Comparison of ENCODE assay signal across 10 cellular contexts in genomic region chr1:25744636-25745425, GRCh38. TPM values are rescaled to one million over a fixed set of nuclear protein-coding genes. Genes with fewer than 3 reads are reported as not detected.
DNase-seq lines count a peak whose midpoint lies in the region; ATAC-seq and TF ChIP-seq lines count a peak whose summit lies in the region.
"Had no signal": no experiment of that assay in that cellular context is flagged by ENCODE, and none has a peak within 500 bp of the region (broad histone marks: within the 10 kb centered on the region; RNA-seq: fewer than 3 reads in every experiment).

No MANE protein-coding gene starts in this region.

- H3K36me3 ChIP-seq in ascending aorta = no peaks in the 10 kb centered on the region
- peaks cover 0 to 3% of the 10 kb centered on the region in 2 donors for H3K36me3 ChIP-seq in lung (ENCODE audit: control insufficient read depth in 2 of 2, insufficient read depth in 2 of 2, low read length in 2 of 2)
- H3K36me3 ChIP-seq in suprapubic skin = no peaks in the 10 kb centered on the region

- H3K9me3 ChIP-seq in ascending aorta (no peaks in the 10 kb centered on the region), lung (ENCODE audit: control insufficient read depth in 2 of 2, insufficient read depth in 1 of 2, low read length in 1 of 2) (no peaks in the 10 kb centered on the region), suprapubic skin (no peaks in the 10 kb centered on the region)

- WGBS in lung, 2 donors = 85 to 97% methylated on average over 8 of the region's 8 CpGs
- 86% methylated on average over 7 of the region's 8 CpGs for WGBS in suprapubic skin

- H3K4me3 ChIP-seq in ascending aorta (no peak overlapping the region), lung (no peak overlapping the region), suprapubic skin (no peak overlapping the region)
- H3K4me3 ChIP-seq: hepatocyte had no signal

- H3K27ac ChIP-seq in ascending aorta = peak overlapping the region; percentile 85 to 93
- H3K27ac ChIP-seq in lung (ENCODE audit: low read depth in 1 of 2, low read length in 1 of 2) = peak overlapping the region; percentile 76 to 93
- H3K27ac ChIP-seq in suprapubic skin = peak overlapping the region; percentile 81
- H3K27ac ChIP-seq: 22Rv1, hepatocyte had no signal

- TF ChIP-seq POLR2A in suprapubic skin (IDR thresholded peaks at IDR 0.05) = no peak

- TF ChIP-seq CTCF in ascending aorta (IDR thresholded peaks at IDR 0.05) (no peak), lung (IDR thresholded peaks at IDR 0.05; ENCODE audit: control extremely low read depth, extremely low read depth) (no peak), suprapubic skin (IDR thresholded peaks at IDR 0.05) (no peak)

- DNase-seq in DMS79 treated with DMSO at 0.1 percent for 48 hours (lab: John Stamatoyannopoulos, UW) = peak; percentile 29
- DNase-seq in DMS79 (lab: John Stamatoyannopoulos, UW) = no peak
- DNase-seq in ascending aorta (ENCODE audit: low spot score in 2 of 2) = no peak
- no peak for DNase-seq in lung (ENCODE audit: low spot score)
- DNase-seq in suprapubic skin (ENCODE audit: low spot score in 2 of 2) = no peak
- no peak for DNase-seq in NCI-H526 (lab: John Stamatoyannopoulos, UW)
- no peak for DNase-seq in stimulated activated naive CD4-positive, alpha-beta T cell (lab: John Stamatoyannopoulos, UW)
- DNase-seq in NCI-H2081 (lab: John Stamatoyannopoulos, UW) = no peak

- no peak for TF ChIP-seq EP300 in suprapubic skin (IDR thresholded peaks at IDR 0.05)

- H3K27me3 ChIP-seq in ascending aorta (no peaks in the 10 kb centered on the region), lung (ENCODE audit: control insufficient read depth, insufficient read depth) (no peaks in the 10 kb centered on the region), suprapubic skin (no peaks in the 10 kb centered on the region)
- H3K27me3 ChIP-seq: hepatocyte had no signal

- ATAC-seq in lung (ENCODE audit: insufficient read depth, low FRiP score) = no peak

- intact Hi-C loops in ascending aorta (cut with DNase I) = loop anchor here (2.0 to 5.0 kb wide), 3 partner anchors 52 to 498 kb away; partner anchors contain the start of gene RSRP1

- peaks cover 11 to 26% of the 10 kb centered on the region in 2 donors for H3K4me1 ChIP-seq in ascending aorta
- peaks cover 6 to 20% of the 10 kb centered on the region in 2 donors for H3K4me1 ChIP-seq in lung (ENCODE audit: control insufficient read depth in 2 of 2, insufficient read depth in 2 of 2, low read length in 2 of 2)
- H3K4me1 ChIP-seq in suprapubic skin = peaks cover 59% of the 10 kb centered on the region

RNA-seq across cellular contexts. Expression of gene SELENON, which starts 55.2 kb away (rescaled TPM):
- total RNA-seq in ascending aorta (208 TPM), lung (10 to 100 TPM; 51.3 to 88.8 TPM), suprapubic skin (10 to 100 TPM; 21.9 to 39.3 (median 26.9) TPM)
- polyA plus RNA-seq in lung = 10 to 100 TPM; 35.9 to 45.4 TPM
